In genomic region chr20:1934578-1935573, GRCh38 we compare ENCODE assay signal across 10 cellular contexts. TPM values are rescaled to one million over a fixed set of nuclear protein-coding genes. Genes with fewer than 3 reads are reported as not detected.
DNase-seq lines count a peak whose midpoint lies in the region; ATAC-seq and TF ChIP-seq lines count a peak whose summit lies in the region.
"Had no signal": no experiment of that assay in that cellular context is flagged by ENCODE, and none has a peak within 500 bp of the region (broad histone marks: within the 10 kb centered on the region; RNA-seq: fewer than 3 reads in every experiment).

No MANE protein-coding gene starts in this region.

- peaks cover 12% of the 10 kb centered on the region for H3K27me3 Mint-ChIP-seq in type B pancreatic cell

- no peaks in the 10 kb centered on the region for H3K36me3 Mint-ChIP-seq in type B pancreatic cell

- H3K27me3 ChIP-seq in right atrium auricular region (no peaks in the 10 kb centered on the region), stomach (no peaks in the 10 kb centered on the region)

- H3K27ac Mint-ChIP-seq in type B pancreatic cell = no peak overlapping the region
- H3K27ac Mint-ChIP-seq: naive B cell had no signal

- H3K9me3 ChIP-seq in right atrium auricular region (no peaks in the 10 kb centered on the region), stomach (no peaks in the 10 kb centered on the region)

- H3K27ac ChIP-seq in angular gyrus (ENCODE audit: low read depth, low read length) (peak overlapping the region; percentile 49), right atrium auricular region (peak overlapping the region; percentile 82 to 84), stomach (peak overlapping the region in 4 of 5 donors; percentile 20 to 44 (median 38))

- intact Hi-C loops in stomach (cut with DNase I; ENCODE audit: low total_unique reads) = no loop called here

- 78 to 85% (median 82%) methylated on average over 20 of the region's 20 CpGs for WGBS in stomach, 5 donors

- no peaks in the 10 kb centered on the region for H3K9me3 Mint-ChIP-seq in type B pancreatic cell
- H3K9me3 Mint-ChIP-seq: naive B cell had no signal

- H3K4me1 Mint-ChIP-seq in type B pancreatic cell (ENCODE audit: unreplicated experiment) = peaks cover 3% of the 10 kb centered on the region

- no peak for TF ChIP-seq CTCF in right atrium auricular region (IDR thresholded peaks at IDR 0.05)
- no peak for TF ChIP-seq CTCF in stomach (IDR thresholded peaks at IDR 0.05)
- TF ChIP-seq CTCF in type B pancreatic cell (conservative IDR thresholded peaks at IDR 0.05) = no peak

- H3K4me3 Mint-ChIP-seq in type B pancreatic cell = no peak overlapping the region

- in situ Hi-C loops in G401 (cut with HindIII; ENCODE audit: low sequenced_read_pairs) = no loop called here

- TF ChIP-seq POLR2A in stomach (IDR thresholded peaks at IDR 0.05) = no peak

- peaks cover 7% of the 10 kb centered on the region for H3K36me3 ChIP-seq in right atrium auricular region
- peaks cover 0 to 58% (median 40%) of the 10 kb centered on the region in 4 donors for H3K36me3 ChIP-seq in stomach

- H3K4me1 ChIP-seq in right atrium auricular region (peaks cover 0 to 34% of the 10 kb centered on the region in 2 donors), stomach (peaks cover 0 to 29% (median 2%) of the 10 kb centered on the region in 4 donors)

- H3K4me3 ChIP-seq in right atrium auricular region = no peak overlapping the region
- no peak overlapping the region for H3K4me3 ChIP-seq in stomach

- DNase-seq in GOT3 (lab: John Stamatoyannopoulos, UW) = peak; percentile 86
- DNase-seq in right atrium auricular region (ENCODE audit: low spot score) = peak; percentile 96
- DNase-seq in stomach = no peak
- no peak for DNase-seq in type B pancreatic cell (ENCODE audit: extremely low spot score, unreplicated experiment)
- DNase-seq in G401 (ENCODE audit: low spot score) = no peak
- DNase-seq in HuH-7 (ENCODE audit: low spot score) = no peak
- DNase-seq: activated CD4-positive, alpha-beta T cell treated with anti-CD3 and anti-CD28 coated beads, Interleukin-2, amount 50 U/mL, for 48 hours; naive B cell had no signal

- TF ChIP-seq EP300 in stomach (IDR thresholded peaks at IDR 0.05) = no peak

- ATAC-seq in GM18498 (IDR thresholded peaks at IDR 0.05; ENCODE audit: unreplicated experiment) = no peak

RNA-seq across cellular contexts. Expression of gene SIRPA, which starts 39.7 kb away (rescaled TPM):
- total RNA-seq in right atrium auricular region (10 to 100 TPM; 32.4 to 58.5 TPM), stomach (10 to 100 TPM in 1 of 5 donors, 1 to 10 TPM in 3, under 1 TPM in 1; 0.29 to 35.5 (median 8.8) TPM), type B pancreatic cell (ENCODE audit: low replicate concordance) (11.4 and 12.3 TPM in 2 replicates)
- polyA plus RNA-seq in stomach = 1 to 10 TPM; 5.7 to 8.5 (median 7.0) TPM
- total RNA-seq in G401 (2014; rRNA removed; shearing (Covaris generic)) = 14.7 and 16.7 TPM in 2 replicates

RNA-seq across cellular contexts. Expression of gene PDYN, which starts 59.0 kb away (rescaled TPM):
- total RNA-seq in right atrium auricular region (not detected), stomach (not detected), type B pancreatic cell (ENCODE audit: low replicate concordance) (0.19 TPM in 1 of 2 replicates, not detected in the other)
- polyA plus RNA-seq in stomach = not detected
- total RNA-seq in G401 (2014; rRNA removed; shearing (Covaris generic)) = not detected in 2 replicates

Comparison
In these comparisons a context has a peak if more than half of its experiments do, and no peak if none do; other contexts are left out.
1. DNase-seq: peak in GOT3 (single experiment) and right atrium auricular region (single experiment); none in stomach (single experiment), type B pancreatic cell (single experiment), G401 (single experiment) and HuH-7 (single experiment).
2. Peak in every context shown above with its lines, with median percentiles within 50 percentile points of each other: H3K27ac ChIP-seq.